Comparison of ENCODE assay signal across 8 cellular contexts in the genomic region with DNA sequence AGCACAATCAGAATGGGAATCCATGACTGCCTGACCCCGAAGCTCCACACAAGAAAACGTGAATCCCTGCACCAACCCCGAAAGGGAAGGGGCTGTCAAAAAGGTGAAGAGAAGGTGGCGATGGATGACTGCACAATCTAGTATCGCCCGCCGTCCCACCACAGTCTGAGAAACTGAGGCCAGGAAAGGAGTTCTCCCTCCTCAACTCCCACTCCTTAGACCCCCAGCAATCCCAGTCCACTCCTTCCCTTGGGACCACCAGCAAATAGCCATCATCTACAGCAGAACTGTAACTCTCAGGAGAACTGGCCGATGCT. TPM values are rescaled to one million over a fixed set of nuclear protein-coding genes. Genes with fewer than 3 reads are reported as not detected.
DNase-seq lines count a peak whose midpoint lies in the region; ATAC-seq and TF ChIP-seq lines count a peak whose summit lies in the region.

No MANE protein-coding gene starts in this region.

- no peaks in the 10 kb centered on the region for H3K9me3 ChIP-seq in iPS-18a (ENCODE audit: control insufficient read depth, low read depth, low read length)
- no peaks in the 10 kb centered on the region for H3K9me3 ChIP-seq in stomach smooth muscle (ENCODE audit: control insufficient read depth in 2 of 2, low read length in 2 of 2)

- H3K27me3 Mint-ChIP-seq in T-helper 2 cell treated with Interferon-gamma antibody and Interleukin-4, amounts not matched to agents 5 μg/mL and 100 μg/mL, for 36 hours (ENCODE audit: low read depth) = no peaks in the 10 kb centered on the region
- no peaks in the 10 kb centered on the region for H3K27me3 Mint-ChIP-seq in activated CD8-positive, alpha-beta T cell treated with anti-CD3 and anti-CD28 coated beads for 36 hours

- peak overlapping the region; percentile 98 for H3K4me3 Mint-ChIP-seq in T-helper 2 cell treated with Interferon-gamma antibody and Interleukin-4, amounts not matched to agents 5 μg/mL and 100 μg/mL, for 36 hours
- peak overlapping the region; percentile 95 for H3K4me3 Mint-ChIP-seq in activated CD8-positive, alpha-beta T cell treated with anti-CD3 and anti-CD28 coated beads for 36 hours

- H3K4me1 Mint-ChIP-seq in T-helper 2 cell treated with Interferon-gamma antibody and Interleukin-4, amounts not matched to agents 5 μg/mL and 100 μg/mL, for 36 hours (ENCODE audit: low read depth) = peaks cover 25% of the 10 kb centered on the region
- peaks cover 32% of the 10 kb centered on the region for H3K4me1 Mint-ChIP-seq in activated CD8-positive, alpha-beta T cell treated with anti-CD3 and anti-CD28 coated beads for 36 hours (ENCODE audit: low read depth)

- POLR2A ChIA-PET in activated CD8-positive, alpha-beta T cell treated with anti-CD3 and anti-CD28 coated beads for 36 hours (lab: Charles Lee) = interaction anchor here (0.8 to 3.9 kb wide), 21 partner anchors 10 to 334 kb away, joined by 3 to 48 read pairs (median 4); a partner anchor contains a TSS

- H3K27ac ChIP-seq in iPS-18a (ENCODE audit: low read length) (no peak overlapping the region), stomach smooth muscle (ENCODE audit: low read length) (peak overlapping the region; percentile 73)

- peak overlapping the region; percentile 77 for H3K9ac ChIP-seq in iPS-18a (ENCODE audit: low read length)
- peak overlapping the region; percentile 93 to 95 for H3K9ac ChIP-seq in stomach smooth muscle (ENCODE audit: low read length in 2 of 2)

- no peak for TF ChIP-seq CTCF in activated CD8-positive, alpha-beta T cell treated with anti-CD3 and anti-CD28 coated beads for 36 hours (IDR thresholded peaks at IDR 0.05)

- intact Hi-C loops in activated CD8-positive, alpha-beta T cell treated with anti-CD3 and anti-CD28 coated beads for 36 hours (cut with micrococcal nuclease) = loop anchor here (1.0 kb wide), 1 partner anchor 10 kb away; no protein-coding TSS in a partner anchor

- peak; percentile 6 for ATAC-seq in activated CD8-positive, alpha-beta T cell treated with anti-CD3 and anti-CD28 coated beads for 36 hours
- ATAC-seq in HG03175 (IDR thresholded peaks at IDR 0.05; ENCODE audit: unreplicated experiment) (no peak), GM19324 (IDR thresholded peaks at IDR 0.05; ENCODE audit: low FRiP score, unreplicated experiment) (no peak)

- peak overlapping the region; percentile 92 for H3K27ac Mint-ChIP-seq in T-helper 2 cell treated with Interferon-gamma antibody and Interleukin-4, amounts not matched to agents 5 μg/mL and 100 μg/mL, for 36 hours
- peak overlapping the region; percentile 90 for H3K27ac Mint-ChIP-seq in activated CD8-positive, alpha-beta T cell treated with anti-CD3 and anti-CD28 coated beads for 36 hours

- DNase-seq in T-helper 2 cell treated with Interferon-gamma antibody and Interleukin-4, amounts not matched to agents 5 μg/mL and 100 μg/mL, for 36 hours (ENCODE audit: low spot score) = no peak
- no peak for DNase-seq in T-helper 2 cell
- DNase-seq in activated CD8-positive, alpha-beta T cell treated with anti-CD3 and anti-CD28 coated beads for 36 hours = no peak
- DNase-seq in mesenteric fat pad (ENCODE audit: low spot score) = no peak

- H3K9me3 Mint-ChIP-seq in T-helper 2 cell treated with Interferon-gamma antibody and Interleukin-4, amounts not matched to agents 5 μg/mL and 100 μg/mL, for 36 hours = no peaks in the 10 kb centered on the region
- no peaks in the 10 kb centered on the region for H3K9me3 Mint-ChIP-seq in activated CD8-positive, alpha-beta T cell treated with anti-CD3 and anti-CD28 coated beads for 36 hours

- peaks cover 10% of the 10 kb centered on the region for H3K36me3 ChIP-seq in iPS-18a (ENCODE audit: control insufficient read depth, low read depth, low read length)
- H3K36me3 ChIP-seq in stomach smooth muscle (ENCODE audit: control insufficient read depth in 2 of 2, insufficient read depth in 2 of 2, low read length in 2 of 2) = peaks cover 6 to 10% of the 10 kb centered on the region in 2 donors

- peak overlapping the region; percentile 76 for H3K4me3 ChIP-seq in iPS-18a (ENCODE audit: low read length)
- H3K4me3 ChIP-seq in stomach smooth muscle (ENCODE audit: low read length in 2 of 2) = peak overlapping the region; percentile 96

- H3K36me3 Mint-ChIP-seq in T-helper 2 cell treated with Interferon-gamma antibody and Interleukin-4, amounts not matched to agents 5 μg/mL and 100 μg/mL, for 36 hours (ENCODE audit: low read depth) = peaks cover 18% of the 10 kb centered on the region
- H3K36me3 Mint-ChIP-seq in activated CD8-positive, alpha-beta T cell treated with anti-CD3 and anti-CD28 coated beads for 36 hours (ENCODE audit: low read depth) = peaks cover 4% of the 10 kb centered on the region

- CTCF ChIA-PET in activated CD8-positive, alpha-beta T cell treated with anti-CD3 and anti-CD28 coated beads for 36 hours (lab: Charles Lee) = interaction anchor here (0.6 to 4.4 kb wide), 16 partner anchors 10 to 381 kb away, joined by 3 to 32 read pairs (median 4); no protein-coding TSS in a partner anchor

- H3K27me3 ChIP-seq in iPS-18a (ENCODE audit: control insufficient read depth, insufficient read depth, low read length) (no peaks in the 10 kb centered on the region), stomach smooth muscle (ENCODE audit: control insufficient read depth in 1 of 2, insufficient read depth in 2 of 2, low read length in 2 of 2) (no peaks in the 10 kb centered on the region)

- H3K4me1 ChIP-seq in iPS-18a (ENCODE audit: control insufficient read depth, low read depth, low read length) = peaks cover 3% of the 10 kb centered on the region
- H3K4me1 ChIP-seq in stomach smooth muscle (ENCODE audit: control insufficient read depth, insufficient read depth, low read length) = peaks cover 5% of the 10 kb centered on the region

RNA-seq across cellular contexts. Expression of a gene that starts 0.5 kb away (rescaled TPM):
- total RNA-seq in activated CD8-positive, alpha-beta T cell treated with anti-CD3 and anti-CD28 coated beads for 36 hours = 10 to 100 TPM; 75.6 to 79.4 TPM
- 46.0 TPM for total RNA-seq in mesenteric fat pad

RNA-seq across cellular contexts. Expression of a gene that starts 1.2 kb away (rescaled TPM):
- 1 to 10 TPM; 1.5 TPM for total RNA-seq in activated CD8-positive, alpha-beta T cell treated with anti-CD3 and anti-CD28 coated beads for 36 hours
- total RNA-seq in mesenteric fat pad = 1.1 TPM

RNA-seq across cellular contexts. Expression of a gene that starts 11.1 kb away (rescaled TPM):
- total RNA-seq in activated CD8-positive, alpha-beta T cell treated with anti-CD3 and anti-CD28 coated beads for 36 hours = 10 to 100 TPM; 16.0 to 17.8 TPM
- total RNA-seq in mesenteric fat pad = 22.3 TPM

RNA-seq across cellular contexts. Expression of a gene that starts 52.1 kb away (rescaled TPM):
- total RNA-seq in activated CD8-positive, alpha-beta T cell treated with anti-CD3 and anti-CD28 coated beads for 36 hours = 1 to 10 TPM; 4.2 to 5.9 TPM
- total RNA-seq in mesenteric fat pad = 76.2 TPM
